In the genomic region with DNA sequence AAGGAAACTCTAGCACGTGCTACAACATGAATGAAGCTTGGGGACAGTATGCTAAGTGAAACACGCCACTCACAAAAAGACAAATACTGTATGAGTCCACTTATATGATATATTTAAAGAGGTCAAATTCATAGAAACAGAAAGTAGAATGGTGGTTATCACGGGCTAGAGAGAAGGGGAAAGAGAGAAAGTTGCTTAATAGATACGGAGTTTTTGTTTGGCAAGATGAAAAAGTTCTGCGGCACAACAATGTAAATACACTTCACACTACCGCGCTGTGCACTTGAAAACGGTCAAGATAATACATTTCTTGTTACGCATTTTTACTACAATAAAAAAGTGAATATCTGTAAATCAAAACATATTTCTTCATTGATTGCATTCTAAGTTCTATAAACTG, we compare ENCODE assay signal across 25 cellular contexts. TPM values are rescaled to one million over a fixed set of nuclear protein-coding genes. Genes with fewer than 3 reads are reported as not detected.
"Had no signal": no experiment of that assay in that cellular context is flagged by ENCODE, and none has a peak within 500 bp of the region (broad histone marks: within the 10 kb centered on the region; RNA-seq: fewer than 3 reads in every experiment).

No MANE protein-coding gene starts in this region.

- H3K9me3 ChIP-seq: body of pancreas had no signal

- H3K27ac Mint-ChIP-seq: activated B cell treated with CpG ODN at 0.5 μM for 24 hours; activated naive CD8-positive, alpha-beta T cell treated with anti-CD3 and anti-CD28 coated beads, Interleukin-2, amount 50 U/mL, for 24 hours had no signal

- H3K4me2 ChIP-seq: KMS-11 had no signal

- H3K27me3 ChIP-seq: ascending aorta, body of pancreas had no signal

- H3K27ac ChIP-seq: KMS-11, SK-N-MC had no signal

- ATAC-seq: activated CD8-positive, alpha-beta T cell treated with anti-CD3 and anti-CD28 coated beads, Interleukin-2, amount 10 ng/mL, durations not matched to agents 7 days and 5 days; activated naive CD4-positive, alpha-beta T cell treated with anti-CD3 and anti-CD28 coated beads, Interleukin-2, amount 50 U/mL, for 72 hours; activated naive CD8-positive, alpha-beta T cell treated with anti-CD3 and anti-CD28 coated beads, Interleukin-2, amount 50 U/mL, for 24 hours; body of pancreas; T-cell had no signal

- H3K4me3 Mint-ChIP-seq: activated B cell treated with CpG ODN at 0.5 μM for 24 hours; activated CD8-positive, alpha-beta T cell treated with anti-CD3 and anti-CD28 coated beads, Interleukin-2, amount 10 ng/mL, durations not matched to agents 7 days and 5 days; activated naive CD8-positive, alpha-beta T cell treated with anti-CD3 and anti-CD28 coated beads, Interleukin-2, amount 50 U/mL, for 24 hours had no signal

- DNase-seq: activated B cell treated with CpG ODN at 0.5 μM for 24 hours; activated CD4-positive, alpha-beta T cell treated with anti-CD3 and anti-CD28 coated beads for 1 hour; activated CD4-positive, alpha-beta T cell treated with anti-CD3 and anti-CD28 coated beads, Interleukin-2, amount 50 U/mL, for 4 hours; activated CD8-positive, alpha-beta memory T cell treated with anti-CD3 and anti-CD28 coated beads, Interleukin-2, amount 50 U/mL, for 48 hours; activated CD8-positive, alpha-beta T cell treated with anti-CD3 and anti-CD28 coated beads, Interleukin-2, amount 10 ng/mL, durations not matched to agents 7 days and 5 days; activated effector memory CD4-positive, alpha-beta T cell treated with anti-CD3 and anti-CD28 coated beads, Interleukin-2, amount 50 U/mL, for 16 hours; activated naive CD4-positive, alpha-beta T cell treated with Interleukin-2 at 50 U/mL for 16 hours; activated naive CD8-positive, alpha-beta T cell treated with anti-CD3 and anti-CD28 coated beads, Interleukin-2, amount 50 U/mL, for 24 hours; activated T-cell treated with anti-CD3 and anti-CD28 coated beads, Interleukin-2, amount 50 U/mL, for 1 hour; amniotic stem cell; body of pancreas; NCI-H1105 treated with DMSO at 0.1 percent for 48 hours; NCI-H1436 treated with DMSO at 0.1 percent for 48 hours; NCI-H187; NCI-H2081; NCI-H524; SIG-M5; T-cell; T-helper 2 cell; T1000 had no signal

- H3K27me3 Mint-ChIP-seq: activated naive CD8-positive, alpha-beta T cell treated with anti-CD3 and anti-CD28 coated beads, Interleukin-2, amount 50 U/mL, for 24 hours; T-cell had no signal

- H3K36me3 Mint-ChIP-seq: activated naive CD4-positive, alpha-beta T cell treated with anti-CD3 and anti-CD28 coated beads, Interleukin-2, amount 50 U/mL, for 72 hours; T-cell had no signal

- H3K9me3 Mint-ChIP-seq: activated B cell treated with CpG ODN at 0.5 μM for 24 hours; activated naive CD4-positive, alpha-beta T cell treated with anti-CD3 and anti-CD28 coated beads, Interleukin-2, amount 50 U/mL, for 72 hours; activated naive CD8-positive, alpha-beta T cell treated with anti-CD3 and anti-CD28 coated beads, Interleukin-2, amount 50 U/mL, for 24 hours; T-cell had no signal

- H3K4me3 ChIP-seq: ascending aorta, body of pancreas, SK-N-MC had no signal

- H3K9ac ChIP-seq: KMS-11 had no signal

RNA-seq across cellular contexts. Expression of gene FBLN5, which starts 37.3 kb away (rescaled TPM):
- total RNA-seq: activated B cell treated with CpG ODN at 0.5 μM for 24 hours had no signal

RNA-seq across cellular contexts. Expression of gene TC2N, which starts 42.9 kb away (rescaled TPM):
- total RNA-seq: RPMI7951 had no signal
